ENCODE assay signal across 27 cellular contexts in genomic region chr2:240645346-240646060, GRCh38. TPM values are rescaled to one million over a fixed set of nuclear protein-coding genes. Genes with fewer than 3 reads are reported as not detected.
DNase-seq lines count a peak whose midpoint lies in the region; ATAC-seq and TF ChIP-seq lines count a peak whose summit lies in the region.
"Had no signal": no experiment of that assay in that cellular context is flagged by ENCODE, and none has a peak within 500 bp of the region (broad histone marks: within the 10 kb centered on the region; RNA-seq: fewer than 3 reads in every experiment).

No MANE protein-coding gene starts in this region.

- no peak for TF ChIP-seq CTCF in GM20000 (IDR thresholded peaks at IDR 0.05; ENCODE audit: extremely low read depth, missing control alignments)
- TF ChIP-seq CTCF in lower leg skin (IDR thresholded peaks at IDR 0.05): no peak
- no peak for TF ChIP-seq CTCF in transverse colon (IDR thresholded peaks at IDR 0.05)

- ATAC-seq in Right ventricle myocardium inferior (no peak), left cardiac atrium (no peak)
- ATAC-seq: GM23338 had no signal

- H3K36me3 ChIP-seq in transverse colon: no peaks in the 10 kb centered on the region

- no peak for TF ChIP-seq EP300 in transverse colon (IDR thresholded peaks at IDR 0.05; ENCODE audit: low read depth)

- no peak overlapping the region for H3K4me3 ChIP-seq in lower leg skin (ENCODE audit: low read depth, poor library complexity, severe bottlenecking)
- no peak overlapping the region for H3K4me3 ChIP-seq in transverse colon
- H3K4me3 ChIP-seq: coronary artery, GM23338 had no signal

- DNase-seq in Right ventricle myocardium inferior (ENCODE audit: missing footprints) (peak; percentile 21), left cardiac atrium (no peak), GM20000 (ENCODE audit: low spot score) (peak; percentile 29), lower leg skin (ENCODE audit: low spot score in 2 of 2) (peak; percentile 6 to 70), hepatic stellate cell (ENCODE audit: low spot score) (no peak), transverse colon (no peak)
- no peak for DNase-seq in stimulated activated CD4-positive, alpha-beta T cell treated with anti-CD3 and anti-CD28 coated beads, Interleukin-4, amount 100 ng/mL, for 4 hours
- DNase-seq: activated CD4-positive, alpha-beta T cell treated with anti-CD3 and anti-CD28 coated beads, Interleukin-2, amount 50 U/mL, for 4 hours; activated CD4-positive, CD25-positive, alpha-beta regulatory T cell; activated naive CD4-positive, alpha-beta T cell treated with anti-CD3 and anti-CD28 coated beads, Interleukin-2, amount 10 ng/mL, durations not matched to agents 7 days and 5 days; activated T-cell treated with anti-CD3 and anti-CD28 coated beads, Interleukin-2, amount 50 U/mL, for 4 hours; amygdala; mammary epithelial cell; NCI-H1092 treated with DMSO at 0.1 percent for 48 hours; NCI-H2029 treated with DMSO at 0.1 percent for 48 hours; NCI-H226; substantia nigra; T1000 had no signal

- H3K27ac ChIP-seq in transverse colon: no peak overlapping the region
- H3K27ac ChIP-seq: C4-2B, coronary artery, RWPE1 had no signal

- no peaks in the 10 kb centered on the region for H3K4me1 ChIP-seq in transverse colon

- peaks cover 61% of the 10 kb centered on the region for H3K27me3 ChIP-seq in transverse colon

- WGBS in lower leg skin, 2 donors: 81 to 86% methylated on average over 15 to 20 of the region's 21 CpGs
- WGBS in transverse colon (ENCODE audit: low coverage in 1 of 2), 2 donors: 80% methylated on average over 14 of the region's 21 CpGs; no CpG with 5 or more reads in 1 of the 2 donors

- intact Hi-C loops in Right ventricle myocardium inferior (cut with DNase I): no loop called here
- intact Hi-C loops in left cardiac atrium (cut with DNase I): no loop called here
- intact Hi-C loops in lower leg skin (cut with DNase I; ENCODE audit: low total_unique reads): no loop called here
- intact Hi-C loops in transverse colon (cut with DNase I; ENCODE audit: low total_unique reads): no loop called here

- in situ Hi-C loops in transverse colon (cut with MboI; ENCODE audit: low pct_ligation_motif_present in 1 of 4, low pct_unique_long_range_greater_than_20kb in 1 of 4, low sequenced_read_pairs in 3 of 4): no loop called here

- TF ChIP-seq POLR2A in lower leg skin (IDR thresholded peaks at IDR 0.05) (no peak), transverse colon (IDR thresholded peaks at IDR 0.05) (no peak)

- H3K9me3 ChIP-seq in transverse colon: no peaks in the 10 kb centered on the region

RNA-seq across cellular contexts. Expression of gene GPR35, which starts 20.2 kb away (rescaled TPM):
- 2.2 TPM for total RNA-seq in Right ventricle myocardium inferior
- 1 to 10 TPM; 1.1 to 1.3 TPM for total RNA-seq in left cardiac atrium
- 1 to 10 TPM; 1.2 to 2.8 (median 2.4) TPM for total RNA-seq in lower leg skin
- total RNA-seq in transverse colon: 100 to 1,000 TPM in 3 of 4 donors, 10 to 100 TPM in 1; 91.1 to 244 (median 136) TPM
- total RNA-seq: GM23338 had no signal

RNA-seq across cellular contexts. Expression of gene AQP12B, which starts 37.2 kb away (rescaled TPM):
- total RNA-seq in Right ventricle myocardium inferior (not detected), left cardiac atrium (not detected), lower leg skin (not detected), transverse colon (1 to 10 TPM in 1 of 4 donors, under 1 TPM in 1, not detected in 2; 0.55 to 1.5 TPM)
- total RNA-seq: activated T-cell treated with anti-CD3 and anti-CD28 coated beads, Interleukin-2, amount 50 U/mL, for 4 hours; bronchial epithelial cell; fibroblast of lung; GM23338; mammary epithelial cell; pulmonary artery endothelial cell; skeletal muscle tissue; urinary bladder had no signal

RNA-seq across cellular contexts. Expression of gene AQP12A, which starts 46.2 kb away (rescaled TPM):
- not detected for total RNA-seq in Right ventricle myocardium inferior
- total RNA-seq in left cardiac atrium: not detected
- not detected for total RNA-seq in lower leg skin
- not detected for total RNA-seq in transverse colon
- total RNA-seq: activated T-cell treated with anti-CD3 and anti-CD28 coated beads, Interleukin-2, amount 50 U/mL, for 4 hours; bronchial epithelial cell; fibroblast of lung; GM23338; mammary epithelial cell; pulmonary artery endothelial cell; skeletal muscle tissue; urinary bladder had no signal

RNA-seq across cellular contexts. Expression of gene CAPN10, which starts 59.0 kb away (rescaled TPM):
- 51.8 TPM for total RNA-seq in Right ventricle myocardium inferior
- total RNA-seq in left cardiac atrium: 10 to 100 TPM; 17.9 to 26.6 TPM
- 10 to 100 TPM; 25.6 to 38.0 (median 28.4) TPM for total RNA-seq in lower leg skin
- 100 to 1,000 TPM in 1 of 4 donors, 10 to 100 TPM in 3; 41.9 to 118 (median 48.7) TPM for total RNA-seq in transverse colon

Comparison
In these comparisons a context has a peak if more than half of its experiments do, and no peak if none do; other contexts are left out.
1. DNase-seq: peak in Right ventricle myocardium inferior (single experiment), GM20000 (single experiment) and lower leg skin (2 of 2); none in left cardiac atrium (single experiment), hepatic stellate cell (single experiment), stimulated activated CD4-positive, alpha-beta T cell treated with anti-CD3 and anti-CD28 coated beads, Interleukin-4, amount 100 ng/mL, for 4 hours (0 of 2) and transverse colon (single experiment).
2. RNA of gene GPR35, which starts 20.2 kb away (total RNA-seq): 91.1 to 244 TPM in transverse colon; 1.2 to 2.8 TPM in lower leg skin, 2.2 TPM in Right ventricle myocardium inferior (single experiment) and 1.1 to 1.3 TPM in left cardiac atrium; every median in the first group is over 10 times any median in the second.